33 cellular contexts compared by ENCODE assay signal in genomic region chr2:182855376-182855775, GRCh38. TPM values are rescaled to one million over a fixed set of nuclear protein-coding genes. Genes with fewer than 3 reads are reported as not detected.
"Had no signal": no experiment of that assay in that cellular context is flagged by ENCODE, and none has a peak within 500 bp of the region (broad histone marks: within the 10 kb centered on the region; RNA-seq: fewer than 3 reads in every experiment).

No MANE protein-coding gene starts in this region.

- H3K9me3 ChIP-seq: ovary, sigmoid colon, spleen, suprapubic skin, testis, tibial artery, transverse colon, upper lobe of right lung had no signal

- H3K27ac ChIP-seq: ovary, parathyroid adenoma, psoas muscle, sigmoid colon, suprapubic skin, testis, transverse colon, upper lobe of right lung, uterus had no signal

- H3K36me3 Mint-ChIP-seq: naive B cell; natural killer cell treated with Interleukin-12 subunit alpha and Interleukin-12 subunit beta and Interleukin-15 and Interleukin-18, amount 100 ng/mL, for 72 hours; stimulated activated memory B cell treated with anti-CD40 and anti-IgM and Interleukin-4, amounts not matched to agents 10 μg/mL and 1 μg/mL and 100 μg/mL, for 72 hours had no signal

- DNase-seq: naive B cell; naive thymus-derived CD8-positive, alpha-beta T cell; nephron progenitor cell; occipital lobe; ovary; posterior cingulate gyrus; psoas muscle; right cardiac atrium; sigmoid colon; small intestine; spleen; stimulated activated CD4-positive, alpha-beta T cell treated with anti-CD3 and anti-CD28 coated beads, Interleukin-12 subunit alpha, Interleukin-12 subunit beta, amount 100 ng/mL, for 4 hours; stimulated activated CD4-positive, alpha-beta T cell treated with anti-CD3 and anti-CD28 coated beads, Interleukin-1b, Interleukin-23, amount 100 ng/mL, for 48 hours; stimulated activated CD4-positive, alpha-beta T cell treated with anti-CD3 and anti-CD28 coated beads, Interleukin-4, amount 100 ng/mL, for 1 hour; stimulated activated CD4-positive, alpha-beta T cell treated with anti-CD3 and anti-CD28 coated beads, Interleukin-4, amount 100 ng/mL, for 4 hours; stimulated activated CD8-positive, alpha-beta memory T cell treated with anti-CD3 and anti-CD28 coated beads, Interleukin-4, amount 100 ng/mL, for 48 hours; stimulated activated naive CD4-positive, alpha-beta T cell; stimulated activated naive CD8-positive, alpha-beta T cell treated with anti-CD3 and anti-CD28 coated beads, Interleukin-15, amount 100 ng/mL, for 72 hours; stimulated activated naive CD8-positive, alpha-beta T cell treated with anti-CD3 and anti-CD28 coated beads, Interleukin-15, Interleukin-2, amounts not matched to agents 100 U/mL and 50 U/mL, for 24 hours; substantia nigra; testis; tibial artery; transverse colon; upper lobe of right lung; uterus had no signal

- H3K27ac Mint-ChIP-seq: naive B cell; naive thymus-derived CD8-positive, alpha-beta T cell; natural killer cell treated with Interleukin-12 subunit alpha and Interleukin-12 subunit beta and Interleukin-15 and Interleukin-18, amount 100 ng/mL, for 72 hours; nephron progenitor cell; progenitor cell of endocrine pancreas; stimulated activated memory B cell treated with anti-CD40 and anti-IgM and Interleukin-4, amounts not matched to agents 10 μg/mL and 1 μg/mL and 100 μg/mL, for 72 hours; stimulated activated naive CD8-positive, alpha-beta T cell treated with anti-CD3 and anti-CD28 coated beads, Interleukin-15, amount 100 ng/mL, for 72 hours; type B pancreatic cell had no signal

- H3K9ac ChIP-seq: parathyroid adenoma had no signal

- H3K27me3 ChIP-seq: ovary, sigmoid colon, spleen, suprapubic skin, testis, tibial artery, transverse colon, upper lobe of right lung, uterus had no signal

- H3K4me1 Mint-ChIP-seq: naive B cell; naive thymus-derived CD8-positive, alpha-beta T cell; stimulated activated memory B cell treated with anti-CD40 and anti-IgM and Interleukin-4, amounts not matched to agents 10 μg/mL and 1 μg/mL and 100 μg/mL, for 72 hours; stimulated activated naive CD8-positive, alpha-beta T cell treated with anti-CD3 and anti-CD28 coated beads, Interleukin-15, amount 100 ng/mL, for 72 hours had no signal

- H3K27me3 Mint-ChIP-seq: progenitor cell of endocrine pancreas, type B pancreatic cell had no signal

- H3K36me3 ChIP-seq: ovary, sigmoid colon, spleen, suprapubic skin, tibial artery, transverse colon, upper lobe of right lung, uterus had no signal

- H3K79me2 ChIP-seq: parathyroid adenoma had no signal

- H3K4me3 ChIP-seq: ovary, psoas muscle, sigmoid colon, spleen, suprapubic skin, testis, tibial artery, transverse colon, upper lobe of right lung, uterus had no signal

- H2AFZ ChIP-seq: parathyroid adenoma had no signal

- H3K9me3 Mint-ChIP-seq: stimulated activated naive CD8-positive, alpha-beta T cell treated with anti-CD3 and anti-CD28 coated beads, Interleukin-15, amount 100 ng/mL, for 72 hours had no signal

- H3K4me3 Mint-ChIP-seq: naive B cell; naive thymus-derived CD8-positive, alpha-beta T cell; natural killer cell treated with Interleukin-12 subunit alpha and Interleukin-12 subunit beta and Interleukin-15 and Interleukin-18, amount 100 ng/mL, for 72 hours; nephron progenitor cell; neural crest cell; stimulated activated memory B cell treated with anti-CD40 and anti-IgM and Interleukin-4, amounts not matched to agents 10 μg/mL and 1 μg/mL and 100 μg/mL, for 72 hours; stimulated activated naive CD8-positive, alpha-beta T cell treated with anti-CD3 and anti-CD28 coated beads, Interleukin-15, amount 100 ng/mL, for 72 hours; type B pancreatic cell had no signal

- H3K4me1 ChIP-seq: parathyroid adenoma, psoas muscle, spleen, suprapubic skin, testis, transverse colon, upper lobe of right lung, uterus had no signal

RNA-seq across cellular contexts. Expression of gene FRZB, which starts 11.1 kb away (rescaled TPM):
- total RNA-seq: naive thymus-derived CD8-positive, alpha-beta T cell; natural killer cell treated with Interleukin-12 subunit alpha and Interleukin-12 subunit beta and Interleukin-15 and Interleukin-18, amount 100 ng/mL, for 72 hours; renal cortical epithelial cell had no signal
- polyA plus RNA-seq: naive thymus-derived CD8-positive, alpha-beta T cell had no signal
